In the genomic region with DNA sequence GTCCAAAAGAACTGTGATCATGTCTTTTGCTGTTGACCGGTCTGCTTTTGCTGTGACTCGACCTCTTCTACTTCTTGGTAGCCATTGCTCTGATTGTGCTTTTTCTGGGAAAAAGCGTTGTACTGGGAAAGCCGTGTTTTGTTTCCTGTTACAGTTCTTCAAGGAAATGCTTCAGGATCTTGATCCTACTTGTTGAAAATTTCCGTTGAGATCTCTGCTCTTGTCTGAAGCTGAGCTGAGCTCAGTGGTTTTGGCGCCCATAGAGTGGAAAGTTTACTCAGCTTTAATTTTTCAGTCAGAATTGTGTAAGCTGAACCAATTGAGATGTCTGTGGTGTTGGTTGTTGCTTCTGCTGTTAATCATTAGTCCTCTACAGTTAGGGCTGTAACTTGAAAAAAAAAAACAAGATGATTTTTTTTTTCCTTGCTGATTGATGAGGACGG, we compare ENCODE assay signal across 12 cellular contexts.
DNase-seq lines count a peak whose midpoint lies in the region; ATAC-seq, FAIRE-seq and TF ChIP-seq lines count a peak whose summit lies in the region.
"Had no signal": no experiment of that assay in that cellular context is flagged by ENCODE, and none has a peak within 500 bp of the region (broad histone marks: within the 10 kb centered on the region; RNA-seq: fewer than 3 reads in every experiment).

No MANE protein-coding gene starts in this region.

- no peak for TF ChIP-seq POLR2A in heart left ventricle (IDR thresholded peaks at IDR 0.05)

- H3K4me1 Mint-ChIP-seq in activated T-helper 2 cell treated with anti-CD3 and anti-CD28 coated beads, Interferon-gamma antibody, Interleukin-2, Interleukin-4, amounts not matched to agents 10 μg/mL and 5 μg/mL and 100 μg/mL, durations not matched to agents 14 hours and 24 hours and 36 hours (ENCODE audit: low read depth), result peaks cover 21% of the 10 kb centered on the region

- FAIRE-seq in pancreas (lab: Jason Lieb, UNC), result peak; percentile 32
- FAIRE-seq: GM12891 had no signal

- H3K27ac Mint-ChIP-seq in activated T-helper 2 cell treated with anti-CD3 and anti-CD28 coated beads, Interferon-gamma antibody, Interleukin-2, Interleukin-4, amounts not matched to agents 10 μg/mL and 5 μg/mL and 100 μg/mL, durations not matched to agents 14 hours and 24 hours and 36 hours, result peak overlapping the region; percentile 87

- peaks cover 6% of the 10 kb centered on the region for H3K36me3 Mint-ChIP-seq in activated T-helper 2 cell treated with anti-CD3 and anti-CD28 coated beads, Interferon-gamma antibody, Interleukin-2, Interleukin-4, amounts not matched to agents 10 μg/mL and 5 μg/mL and 100 μg/mL, durations not matched to agents 14 hours and 24 hours and 36 hours (ENCODE audit: low read depth)

- ATAC-seq in heart left ventricle (peak; percentile 28 to 67 (median 52)), pancreas (peak; percentile 88 to 90 (median 90))

- WGBS in heart left ventricle, 4 donors, result 64 to 68% (median 68%) methylated on average over 7 of the region's 7 CpGs
- 18 to 20% methylated on average over 7 of the region's 7 CpGs for WGBS in pancreas, 2 donors

- TF ChIP-seq CTCF in heart left ventricle (IDR thresholded peaks at IDR 0.05) (no peak), pancreas (IDR thresholded peaks at IDR 0.05) (no peak), GM10266 (IDR thresholded peaks at IDR 0.05; ENCODE audit: control insufficient read depth, insufficient read depth, low read depth, missing control alignments) (no peak)

- DNase-seq in AG20443 (ENCODE audit: low spot score) (peak; percentile 29), heart left ventricle (no peak), pancreas (peak in 3 of 6 donors; percentile 47 to 69 (median 59)), EL (no peak), Ammon's horn (ENCODE audit: low spot score) (no peak), HuH-7 (ENCODE audit: low spot score) (no peak), GM10266 (ENCODE audit: extremely low spot score) (no peak)
- DNase-seq in activated T-helper 2 cell treated with anti-CD3 and anti-CD28 coated beads, Interferon-gamma antibody, Interleukin-2, Interleukin-4, amounts not matched to agents 10 μg/mL and 5 μg/mL and 100 μg/mL, durations not matched to agents 14 hours and 24 hours and 36 hours (ENCODE audit: low spot score), result no peak
- DNase-seq: cortex of kidney, NCI-H526 had no signal

- H3K9me3 Mint-ChIP-seq in activated T-helper 2 cell treated with anti-CD3 and anti-CD28 coated beads, Interferon-gamma antibody, Interleukin-2, Interleukin-4, amounts not matched to agents 10 μg/mL and 5 μg/mL and 100 μg/mL, durations not matched to agents 14 hours and 24 hours and 36 hours, result peaks cover 8% of the 10 kb centered on the region

- H3K27me3 ChIP-seq in heart left ventricle, result no peaks in the 10 kb centered on the region
- no peaks in the 10 kb centered on the region for H3K27me3 ChIP-seq in pancreas

- no peak overlapping the region for H3K4me3 ChIP-seq in heart left ventricle
- H3K4me3 ChIP-seq in pancreas, result no peak overlapping the region

- H3K4me1 ChIP-seq in heart left ventricle (peaks cover 0 to 16% (median 2%) of the 10 kb centered on the region in 12 donors), pancreas (peaks cover 12 to 47% (median 40%) of the 10 kb centered on the region in 3 donors)

- intact Hi-C loops in activated T-helper 2 cell treated with anti-CD3 and anti-CD28 coated beads, Interferon-gamma antibody, Interleukin-2, Interleukin-4, amounts not matched to agents 10 μg/mL and 5 μg/mL and 100 μg/mL, durations not matched to agents 14 hours and 24 hours and 36 hours (cut with micrococcal nuclease), result no loop called here
- intact Hi-C loops in heart left ventricle (cut with DNase I), result no loop called here
- intact Hi-C loops in pancreas (cut with DNase I), result no loop called here

- H3K27me3 Mint-ChIP-seq in activated T-helper 2 cell treated with anti-CD3 and anti-CD28 coated beads, Interferon-gamma antibody, Interleukin-2, Interleukin-4, amounts not matched to agents 10 μg/mL and 5 μg/mL and 100 μg/mL, durations not matched to agents 14 hours and 24 hours and 36 hours (ENCODE audit: low read depth), result no peaks in the 10 kb centered on the region

- H3K27ac ChIP-seq in heart left ventricle (peak overlapping the region in 9 of 12 donors; percentile 41 to 88 (median 65)), pancreas (peak overlapping the region; percentile 59 to 94 (median 79))
- H3K27ac ChIP-seq: C4-2B had no signal

- peaks cover 0 to 6% (median 0%) of the 10 kb centered on the region in 12 donors for H3K9me3 ChIP-seq in heart left ventricle
- H3K9me3 ChIP-seq in pancreas, result no peaks in the 10 kb centered on the region

- H3K4me3 Mint-ChIP-seq in activated T-helper 2 cell treated with anti-CD3 and anti-CD28 coated beads, Interferon-gamma antibody, Interleukin-2, Interleukin-4, amounts not matched to agents 10 μg/mL and 5 μg/mL and 100 μg/mL, durations not matched to agents 14 hours and 24 hours and 36 hours (ENCODE audit: low read depth), result no peak overlapping the region

- H3K36me3 ChIP-seq in heart left ventricle (no peaks in the 10 kb centered on the region), pancreas (no peaks in the 10 kb centered on the region)
